Comparison of ENCODE assay signal across 8 cellular contexts in the genomic region with DNA sequence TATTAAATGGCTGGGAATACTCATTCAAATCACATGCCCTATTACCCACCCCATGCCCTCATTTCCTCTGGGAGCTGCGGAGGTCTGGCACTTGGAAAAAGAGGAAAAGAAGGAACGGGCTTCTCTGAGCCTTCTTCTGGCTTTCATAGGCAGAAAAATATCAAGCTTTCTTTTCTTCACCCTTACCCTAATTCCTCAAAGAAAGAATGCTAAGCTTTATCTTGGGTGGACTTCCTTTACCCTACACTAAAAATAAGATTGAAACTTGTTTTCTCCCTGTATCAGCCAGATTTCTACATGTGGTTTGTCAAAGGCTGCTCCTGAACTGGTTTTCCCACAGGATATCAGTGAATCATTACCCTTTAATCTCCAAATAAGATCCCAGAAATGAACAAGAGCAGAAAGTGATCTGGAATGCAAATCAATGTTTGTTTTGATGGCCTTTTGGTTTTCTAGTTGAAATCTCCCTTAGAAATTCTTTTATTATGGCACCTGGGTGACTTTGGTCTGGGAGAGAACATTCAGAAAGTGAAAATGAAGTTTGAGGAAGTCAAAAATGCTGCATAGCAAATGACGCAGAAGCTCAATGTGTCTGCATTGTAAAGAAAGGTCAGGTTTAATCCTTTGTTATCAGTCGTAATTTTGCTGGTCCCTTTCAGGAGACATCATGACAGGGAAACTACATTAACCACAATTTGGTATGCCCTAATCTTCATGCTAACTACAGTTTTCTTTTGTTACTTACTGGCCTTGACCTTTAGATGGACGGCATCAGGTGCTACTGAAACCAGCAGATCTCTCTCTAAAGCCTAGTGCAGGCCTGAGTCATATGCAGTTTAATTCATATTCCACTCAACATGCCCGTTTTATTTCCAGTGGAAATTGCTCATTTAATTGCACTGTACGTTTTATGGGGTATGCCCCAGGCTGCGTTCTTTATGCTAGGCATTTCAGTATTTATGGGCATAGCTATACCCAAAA. TPM values are rescaled to one million over a fixed set of nuclear protein-coding genes. Genes with fewer than 3 reads are reported as not detected.
DNase-seq lines count a peak whose midpoint lies in the region; ATAC-seq and TF ChIP-seq lines count a peak whose summit lies in the region.

No MANE protein-coding gene starts in this region.

- TF ChIP-seq CTCF in GM12865 (IDR thresholded peaks at IDR 0.05; ENCODE audit: insufficient read depth, low read depth, low read length, missing control alignments) (no peak), activated B cell treated with CpG ODN at 0.5 μM for 24 hours (IDR thresholded peaks at IDR 0.05) (no peak)

- H3K4me3 ChIP-seq in GM12865 (ENCODE audit: low read depth, low read length) (peak overlapping the region; percentile 62), HUES48 (ENCODE audit: low read depth, low read length) (no peak overlapping the region), rectal smooth muscle tissue (ENCODE audit: low read length) (peak overlapping the region; percentile 1)

- H3K36me3 ChIP-seq in HUES48 (ENCODE audit: control insufficient read depth, insufficient read depth, low read length) (no peaks in the 10 kb centered on the region), rectal smooth muscle tissue (ENCODE audit: control insufficient read depth, insufficient read depth, low read length) (no peaks in the 10 kb centered on the region)

- no peaks in the 10 kb centered on the region for H3K9me3 Mint-ChIP-seq in activated B cell treated with CpG ODN at 0.5 μM for 24 hours

- H3K27me3 ChIP-seq in HUES48 (ENCODE audit: control insufficient read depth, insufficient read depth, low read length) (no peaks in the 10 kb centered on the region), rectal smooth muscle tissue (ENCODE audit: control insufficient read depth, insufficient read depth, low read length) (no peaks in the 10 kb centered on the region)

- no peaks in the 10 kb centered on the region for H3K27me3 Mint-ChIP-seq in activated B cell treated with CpG ODN at 0.5 μM for 24 hours

- POLR2A ChIA-PET in activated B cell treated with CpG ODN at 0.5 μM for 24 hours (lab: Charles Lee) = interaction anchor here (0.5 to 4.3 kb wide), 14 partner anchors 10 to 1285 kb away, joined by 3 to 255 read pairs (median 8); a partner anchor contains a TSS

- no peaks in the 10 kb centered on the region for H3K9me3 ChIP-seq in HUES48 (ENCODE audit: control insufficient read depth, insufficient read depth, low read length)

- H3K4me1 ChIP-seq in HUES48 (ENCODE audit: control insufficient read depth, insufficient read depth, low read length) (peaks cover 41% of the 10 kb centered on the region), rectal smooth muscle tissue (ENCODE audit: control insufficient read depth, insufficient read depth, low read length) (peaks cover 4% of the 10 kb centered on the region)

- H3K27ac ChIP-seq in HUES48 (ENCODE audit: low read depth, low read length) = peak overlapping the region; percentile 21
- peak overlapping the region; percentile 93 for H3K27ac ChIP-seq in rectal smooth muscle tissue (ENCODE audit: low read depth, low read length)

- peak overlapping the region; percentile 75 for H3K4me3 Mint-ChIP-seq in activated B cell treated with CpG ODN at 0.5 μM for 24 hours

- CTCF ChIA-PET in activated B cell treated with CpG ODN at 0.5 μM for 24 hours (lab: Charles Lee) = interaction anchor here (0.6 to 7.1 kb wide), 23 partner anchors 12 to 1038 kb away, joined by 3 to 166 read pairs (median 5); a partner anchor contains a TSS

- DNase-seq in GM12865 (ENCODE audit: low read depth) (peak; percentile 68), activated B cell treated with CpG ODN at 0.5 μM for 24 hours (no peak), globus pallidus (ENCODE audit: low spot score) (peak; percentile 68), T1000 (lab: John Stamatoyannopoulos, UW) (no peak), activated gamma-delta T cell (lab: John Stamatoyannopoulos, UW) (no peak)

- ATAC-seq in GM21423 (IDR thresholded peaks at IDR 0.05; ENCODE audit: unreplicated experiment) = peak; percentile 63
- ATAC-seq in activated B cell treated with CpG ODN at 0.5 μM for 24 hours (ENCODE audit: low read depth) = peak; percentile 70

- peaks cover 10% of the 10 kb centered on the region for H3K4me1 Mint-ChIP-seq in activated B cell treated with CpG ODN at 0.5 μM for 24 hours

- intact Hi-C loops in activated B cell treated with CpG ODN at 0.5 μM for 24 hours (cut with micrococcal nuclease) = loop anchor here (1.0 to 10.0 kb wide), 4 partner anchors 46 to 1161 kb away; a partner anchor contains a TSS

- H3K27ac Mint-ChIP-seq in activated B cell treated with CpG ODN at 0.5 μM for 24 hours = no peak overlapping the region

- H3K36me3 Mint-ChIP-seq in activated B cell treated with CpG ODN at 0.5 μM for 24 hours (ENCODE audit: low read depth) = no peaks in the 10 kb centered on the region

- H3K9ac ChIP-seq in HUES48 (ENCODE audit: low read depth, low read length) (no peak overlapping the region), rectal smooth muscle tissue (ENCODE audit: low read length) (no peak overlapping the region)

RNA-seq across cellular contexts. Expression of a gene that starts 46.6 kb away (rescaled TPM):
- 254 and 275 TPM in 2 replicates for total RNA-seq in activated B cell treated with CpG ODN at 0.5 μM for 24 hours

Comparison
In these comparisons a context has a peak if more than half of its experiments do, and no peak if none do; other contexts are left out.
1. DNase-seq: peak in GM12865 (single experiment) and globus pallidus (single experiment); none in activated B cell treated with CpG ODN at 0.5 μM for 24 hours (single experiment), T1000 (single experiment) and activated gamma-delta T cell (single experiment).